ENCODE assay signal across 9 cellular contexts in genomic region chr2:207163053-207163814, GRCh38. TPM values are rescaled to one million over a fixed set of nuclear protein-coding genes. Genes with fewer than 3 reads are reported as not detected.
DNase-seq lines count a peak whose midpoint lies in the region; ATAC-seq, FAIRE-seq and TF ChIP-seq lines count a peak whose summit lies in the region.
"Had no signal": no experiment of that assay in that cellular context is flagged by ENCODE, and none has a peak within 500 bp of the region (broad histone marks: within the 10 kb centered on the region; RNA-seq: fewer than 3 reads in every experiment).

No MANE protein-coding gene starts in this region.

- TF ChIP-seq RAD21 in HepG2 (CRISPR knock-in tag; IDR thresholded peaks at IDR 0.05): no peak

- POLR2A ChIA-PET in Panc1 (lab: Charles Lee) (no interaction called here), HepG2 (lab: Yijun Ruan, JAX) (no interaction called here)

- DNase-seq in DMS79 treated with DMSO at 0.1 percent for 48 hours (lab: John Stamatoyannopoulos, UW): peak; percentile 47
- no peak for DNase-seq in DMS79 (lab: John Stamatoyannopoulos, UW)
- DNase-seq in Panc1 (ENCODE audit: low read depth, low spot score): no peak
- DNase-seq in chondrocyte (ENCODE audit: low spot score): no peak
- peak; percentile 75 for DNase-seq in HepG2 (ENCODE audit: low spot score)
- peak; percentile 74 for DNase-seq in stromal cell of bone marrow (ENCODE audit: low read depth)

- H3K4me2 ChIP-seq in HepG2 (ENCODE audit: low read depth, low read length): peak overlapping the region; percentile 95

- peak overlapping the region; percentile 98; the same call in 1 of the 2 replicates for H3K9ac ChIP-seq in HepG2 (ENCODE audit: insufficient read depth, low read depth, low read length)

- H3K4me1 ChIP-seq in Panc1 (ENCODE audit: control insufficient read depth, insufficient read depth, low read length): peaks cover 42% of the 10 kb centered on the region
- H3K4me1 ChIP-seq in HepG2 (ENCODE audit: insufficient read depth, low read length): peaks cover 41% of the 10 kb centered on the region

- BruUV-seq in Panc1 (replicated peaks; lab: Mats Ljungman, UMichigan) (no TSS peak), HepG2 (replicated peaks; lab: Mats Ljungman, UMichigan) (no TSS peak)

- peaks cover 11% of the 10 kb centered on the region for H3K79me2 ChIP-seq in HepG2 (ENCODE audit: insufficient read depth, low read length)

- H3K9me3 ChIP-seq in Panc1 (ENCODE audit: control insufficient read depth, insufficient read depth, low read depth, low read length) (no peaks in the 10 kb centered on the region), HepG2 (ENCODE audit: low read length) (no peaks in the 10 kb centered on the region)

- 42% methylated on average over 8 of the region's 8 CpGs for WGBS in HepG2 (ENCODE audit: low lambda C conversion rate)

- H3K9me3 Mint-ChIP-seq in chondrocyte (ENCODE audit: low read depth): no peaks in the 10 kb centered on the region

- peak overlapping the region; percentile 97 for H3K27ac Mint-ChIP-seq in chondrocyte (ENCODE audit: unreplicated experiment)

- H3K4me3 Mint-ChIP-seq in chondrocyte (ENCODE audit: unreplicated experiment): peak overlapping the region; percentile 92

- intact Hi-C loops in Panc1 (cut with micrococcal nuclease; ENCODE audit: unreplicated experiment): loop anchor here (5.0 to 10.0 kb wide), 2 partner anchors 314 to 358 kb away; no protein-coding TSS in a partner anchor
- intact Hi-C loops in HepG2 (cut with micrococcal nuclease; ENCODE audit: unreplicated experiment): loop anchor here (10.0 kb wide), 3 partner anchors 118 to 312 kb away; no protein-coding TSS in a partner anchor

- H3K36me3 ChIP-seq in Panc1 (ENCODE audit: control insufficient read depth, insufficient read depth, low read length) (no peaks in the 10 kb centered on the region), HepG2 (replicated peaks in 1 of 2; ENCODE audit: control insufficient read depth in 1 of 2, insufficient read depth in 2 of 2, low read length in 2 of 2) (no peaks in the 10 kb centered on the region)

- peak in 1 of 2 experiments; percentile 40; a peak in 1 of 4 replicates for TF ChIP-seq EP300 in HepG2 (IDR thresholded peaks at IDR 0.05; ENCODE audit: low read depth in 2 of 2, low read length in 2 of 2)
- TF ChIP-seq EP300 in HepG2 (CRISPR knock-in tag; IDR thresholded peaks at IDR 0.05; ENCODE audit: borderline replicate concordance): no peak

- H3K4me1 Mint-ChIP-seq in chondrocyte (ENCODE audit: low read depth): peaks cover 65% of the 10 kb centered on the region

- peaks cover 3% of the 10 kb centered on the region for H3K36me3 Mint-ChIP-seq in chondrocyte (ENCODE audit: low read depth)

- no peak for FAIRE-seq in HepG2 (lab: Jason Lieb, UNC)
- FAIRE-seq: A204.1 had no signal

- peak overlapping the region; percentile 93 for H3K27ac ChIP-seq in Panc1 (ENCODE audit: low read length)
- peak overlapping the region; percentile 23 for H3K27ac ChIP-seq in HepG2 (ENCODE audit: extremely low read length, insufficient read depth, low read length)

- H3K27me3 ChIP-seq in Panc1 (ENCODE audit: control insufficient read depth, insufficient read depth, low read length) (no peaks in the 10 kb centered on the region), HepG2 (ENCODE audit: control insufficient read depth in 1 of 2, insufficient read depth in 2 of 2, low read length in 2 of 2) (peaks cover 0 to 4% of the 10 kb centered on the region in 2 experiments; a peak in 2 of 5 replicates)

- no peak overlapping the region for H2AFZ ChIP-seq in HepG2 (ENCODE audit: low read length)

- in situ Hi-C loops in Panc1 (cut with HindIII; ENCODE audit: low pct_unique_long_range_greater_than_20kb, low sequenced_read_pairs): no loop called here
- in situ Hi-C loops in HepG2 (cut with HindIII; ENCODE audit: extremely low pct_ligation_motif_present, low pct_unique_long_range_greater_than_20kb): no loop called here

- TF ChIP-seq CTCF in Panc1 (IDR thresholded peaks at IDR 0.05): no peak
- no peak for TF ChIP-seq CTCF in chondrocyte (IDR thresholded peaks at IDR 0.05)
- TF ChIP-seq CTCF in HepG2 (CRISPR knock-in tag; IDR thresholded peaks at IDR 0.05): no peak

- no peak for TF ChIP-seq POLR2A in HepG2 (IDR thresholded peaks at IDR 0.05; ENCODE audit: insufficient read depth in 1 of 2, low read depth in 2 of 2, low read length in 2 of 2)

- CTCF ChIA-PET in Panc1 (lab: Charles Lee) (no interaction called here), HepG2 (lab: Yijun Ruan, JAX; ENCODE audit: low intra/inter-chr PET ratio, low total read pairs) (no interaction called here)

- H3K4me3 ChIP-seq in Panc1 (ENCODE audit: low read depth in 2 of 2, low read length in 2 of 2) (peak overlapping the region; percentile 71 to 74), HepG2 (replicated peaks in 1 of 3; ENCODE audit: insufficient read depth in 1 of 3, low read depth in 2 of 3, low read length in 3 of 3) (peak overlapping the region in 2 of 3 experiments; percentile 78 to 86; a peak in 3 of 6 replicates)

- ATAC-seq in Panc1 (peak; percentile 58), HepG2 (peak; percentile 40), HG02884 (IDR thresholded peaks at IDR 0.05; ENCODE audit: unreplicated experiment) (no peak), GM19035 (IDR thresholded peaks at IDR 0.05; ENCODE audit: unreplicated experiment) (no peak)

- H4K20me1 ChIP-seq in HepG2 (ENCODE audit: insufficient read depth, low read length): peaks cover 5% of the 10 kb centered on the region; the same call in 1 of the 2 replicates

- no peaks in the 10 kb centered on the region for H3K27me3 Mint-ChIP-seq in chondrocyte (ENCODE audit: low read depth)

TF ChIP-seq in HepG2, 621 proteins besides CTCF, POLR2A, EP300 and RAD21 (continues in another document):
- no peak for TF ChIP-seq HNRNPL (IDR thresholded peaks at IDR 0.05; ENCODE audit: low read depth, low read length)
- TF ChIP-seq ZNF777 (CRISPR knock-in tag; IDR thresholded peaks at IDR 0.05): no peak
- no peak for TF ChIP-seq BCLAF1 (IDR thresholded peaks at IDR 0.05)
- TF ChIP-seq ZNF569 (CRISPR knock-in tag; IDR thresholded peaks at IDR 0.05; ENCODE audit: borderline replicate concordance): no peak
- TF ChIP-seq CREM (IDR thresholded peaks at IDR 0.05): 0 out of 2 replicates have a peak, but pooled peaks have one; percentile 27
- no peak for TF ChIP-seq CREM (CRISPR knock-in tag; IDR thresholded peaks at IDR 0.05)
- no peak for TF ChIP-seq ZNF790 (CRISPR knock-in tag; IDR thresholded peaks at IDR 0.05; ENCODE audit: borderline replicate concordance)
- no peak for TF ChIP-seq KAT8 (CRISPR knock-in tag; IDR thresholded peaks at IDR 0.05)
- no peak for TF ChIP-seq THAP8 (CRISPR knock-in tag; IDR thresholded peaks at IDR 0.05; ENCODE audit: borderline replicate concordance)

RNA-seq across cellular contexts. Expression of gene KLF7, which starts 2.5 kb away (rescaled TPM):
- total RNA-seq in Panc1 (2021; ENCODE audit: unreplicated experiment) (17.1 TPM), chondrocyte (37.5 to 46.2 TPM (median 38.5 TPM) in 3 replicates), HepG2 (2016; rRNA removed; fragmentation: Illumina TruSeq; extraction: Trizol) (1.9 and 2.6 TPM in 2 replicates)
- polyA plus RNA-seq in Panc1 (2012; ENCODE audit: insufficient read length): 9.4 TPM
- 1.4 and 2.0 TPM in 2 replicates for total RNA-seq in HepG2 (2016; cell fraction: cytosol; rRNA removed; fragmentation: Illumina TruSeq; extraction: Trizol; ENCODE audit: low read depth)
- 2.4 and 3.0 TPM in 2 replicates for total RNA-seq in HepG2 (2016; cell fraction: insoluble cytoplasmic fraction; rRNA removed; fragmentation: Illumina TruSeq; extraction: Trizol)
- 0.93 and 1.1 TPM in 2 replicates for total RNA-seq in HepG2 (2016; cell fraction: membrane; rRNA removed; fragmentation: Illumina TruSeq; extraction: Trizol)
- total RNA-seq in HepG2 (2016; cell fraction: nucleus; rRNA removed; fragmentation: Illumina TruSeq; extraction: Trizol): 2.5 and 4.1 TPM in 2 replicates
- polyA plus RNA-seq in HepG2 (2011; rRNA removed): 5.4 and 6.3 TPM in 2 replicates
- 4.0 and 4.2 TPM in 2 replicates for polyA plus RNA-seq in HepG2 (2011; cell fraction: cytosol; rRNA removed)
- polyA plus RNA-seq in HepG2 (2011; cell fraction: nucleus; rRNA removed): 21.1 and 21.4 TPM in 2 replicates
- 6.5 and 7.0 TPM in 2 replicates for polyA plus RNA-seq in HepG2 (2012)
- 0.11 and 0.31 TPM in 2 replicates for polyA plus RNA-seq in HepG2 (2016; cell fraction: cytosol; fragmentation: Illumina TruSeq; extraction: Trizol; ENCODE audit: low read depth)
- polyA plus RNA-seq in HepG2 (2016; cell fraction: insoluble cytoplasmic fraction; fragmentation: Illumina TruSeq; extraction: Trizol; ENCODE audit: low read depth): 1.3 and 1.4 TPM in 2 replicates
- 0.61 and 1.3 TPM in 2 replicates for polyA plus RNA-seq in HepG2 (2016; cell fraction: membrane; fragmentation: Illumina TruSeq; extraction: Trizol; ENCODE audit: low read depth)
- polyA plus RNA-seq in HepG2 (2016; cell fraction: nucleus; fragmentation: Illumina TruSeq; extraction: Trizol; ENCODE audit: insufficient read depth, low read depth): 3.3 TPM in 2 replicates
- polyA minus RNA-seq in HepG2 (2011; rRNA and poly(A)+ RNA removed; ENCODE audit: low replicate concordance): 7.1 and 25.2 TPM in 2 replicates
- 2.5 and 3.4 TPM in 2 replicates for polyA minus RNA-seq in HepG2 (2011; cell fraction: cytosol; rRNA and poly(A)+ RNA removed)
- 18.7 and 20.8 TPM in 2 replicates for polyA minus RNA-seq in HepG2 (2011; cell fraction: nucleus; rRNA and poly(A)+ RNA removed)

Comparison
In these comparisons a context has a peak if more than half of its experiments do, and no peak if none do; other contexts are left out.
1. DNase-seq: peak in DMS79 treated with DMSO at 0.1 percent for 48 hours (single experiment), HepG2 (single experiment) and stromal cell of bone marrow (single experiment); none in DMS79 (single experiment), Panc1 (single experiment) and chondrocyte (single experiment).
2. ATAC-seq: peak in Panc1 (single experiment) and HepG2 (single experiment); none in HG02884 (single experiment) and GM19035 (single experiment).